1 cellular context compared by ENCODE assay signal in genomic region chr21:39388811-39389155, GRCh38.
TF ChIP-seq lines count a peak whose summit lies in the region.

No MANE protein-coding gene starts in this region.

TF ChIP-seq in endothelial cell of umbilical vein, 7 proteins besides CTCF, POLR2A, EP300 and RAD21 (continued from another document):
- TF ChIP-seq JUN (IDR thresholded peaks at IDR 0.05; ENCODE audit: borderline replicate concordance, insufficient read depth, insufficient read length, low read depth) = no peak
- TF ChIP-seq EZH2 (IDR thresholded peaks at IDR 0.05; ENCODE audit: borderline replicate concordance, low read depth, low read length, severe bottlenecking) = no peak
- TF ChIP-seq, protein P1, sequence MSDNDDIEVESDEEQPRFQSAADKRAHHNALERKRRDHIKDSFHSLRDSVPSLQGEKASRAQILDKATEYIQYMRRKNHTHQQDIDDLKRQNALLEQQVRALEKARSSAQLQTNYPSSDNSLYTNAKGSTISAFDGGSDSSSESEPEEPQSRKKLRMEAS (IDR thresholded peaks at IDR 0.05; ENCODE audit: insufficient read depth, insufficient read length) = no peak
- no peak for TF ChIP-seq FOS (IDR thresholded peaks at IDR 0.05; ENCODE audit: borderline replicate concordance, insufficient read depth, low read length)
- TF ChIP-seq POLR2AphosphoS5 (IDR thresholded peaks at IDR 0.05; ENCODE audit: insufficient read depth, low read depth, low read length) = no peak
- TF ChIP-seq MYC (IDR thresholded peaks at IDR 0.05; ENCODE audit: low read depth, low read length) = no peak
